Comparison of ENCODE assay signal across 12 cellular contexts in the genomic region with DNA sequence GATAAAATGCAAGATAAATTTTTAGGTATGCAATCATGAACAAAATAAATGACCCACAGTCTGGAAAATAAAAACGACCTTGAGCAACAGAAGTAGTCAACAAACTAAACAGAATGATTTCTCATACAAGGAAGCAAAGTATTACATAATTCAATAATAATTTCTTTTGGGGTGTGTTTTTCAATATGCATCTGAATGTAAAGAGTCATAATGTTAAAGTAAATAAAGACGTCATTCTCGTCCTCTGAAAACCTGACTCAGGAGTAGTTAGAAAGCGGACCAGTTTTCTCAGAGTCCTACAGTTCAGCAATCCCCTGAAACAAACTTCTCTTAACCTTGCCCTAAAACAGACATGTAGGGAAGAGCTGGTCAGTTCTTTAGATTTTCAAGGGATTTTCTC. TPM values are rescaled to one million over a fixed set of nuclear protein-coding genes. Genes with fewer than 3 reads are reported as not detected.
DNase-seq lines count a peak whose midpoint lies in the region; ATAC-seq and TF ChIP-seq lines count a peak whose summit lies in the region.
"Had no signal": no experiment of that assay in that cellular context is flagged by ENCODE, and none has a peak within 500 bp of the region (broad histone marks: within the 10 kb centered on the region; RNA-seq: fewer than 3 reads in every experiment).

No MANE protein-coding gene starts in this region.

- H3K4me2 ChIP-seq in osteoblast (ENCODE audit: insufficient read depth, low read length), result peak overlapping the region; percentile 59

- WGBS in prostate gland, result 58% methylated on average over 4 of the region's 4 CpGs

- TF ChIP-seq POLR2A in prostate gland (IDR thresholded peaks at IDR 0.05), result no peak

- peak; percentile 87 for ATAC-seq in RWPE2 (ENCODE audit: low read depth)
- ATAC-seq in GM18517 (IDR thresholded peaks at IDR 0.05; ENCODE audit: unreplicated experiment), result no peak
- ATAC-seq: natural killer cell treated with Interleukin-12 subunit alpha and Interleukin-12 subunit beta and Interleukin-15 and Interleukin-18, amount 100 ng/mL, for 72 hours had no signal

- TF ChIP-seq CTCF in RWPE2 (IDR thresholded peaks at IDR 0.05; ENCODE audit: poor library complexity, severe bottlenecking) (no peak), epithelial cell of esophagus (IDR thresholded peaks at IDR 0.05; ENCODE audit: insufficient read depth, low read depth, low read length, missing control alignments) (no peak), osteoblast (IDR thresholded peaks at IDR 0.05; ENCODE audit: extremely low read depth, low read depth, low read length) (no peak), prostate gland (IDR thresholded peaks at IDR 0.05) (no peak)

- no peak overlapping the region for H3K4me3 ChIP-seq in RWPE2 (ENCODE audit: severe bottlenecking)
- H3K4me3 ChIP-seq in epithelial cell of esophagus (ENCODE audit: low read length), result no peak overlapping the region
- H3K4me3 ChIP-seq in osteoblast (ENCODE audit: insufficient read depth, low read length), result no peak overlapping the region
- no peak overlapping the region for H3K4me3 ChIP-seq in prostate gland
- H3K4me3 ChIP-seq: uterus had no signal

- H3K27ac ChIP-seq in RWPE2 (ENCODE audit: poor library complexity, severe bottlenecking) (peak overlapping the region; percentile 41), osteoblast (ENCODE audit: low read depth, low read length) (peak overlapping the region; percentile 63), prostate gland (no peak overlapping the region)

- intact Hi-C loops in prostate gland (cut with DNase I), result no loop called here

- H2AFZ ChIP-seq in osteoblast (ENCODE audit: low read length), result no peak overlapping the region

- H3K9me3 ChIP-seq in RWPE2 (ENCODE audit: severe bottlenecking) (no peaks in the 10 kb centered on the region), osteoblast (ENCODE audit: low read depth, low read length) (no peaks in the 10 kb centered on the region), prostate gland (no peaks in the 10 kb centered on the region)
- H3K9me3 ChIP-seq: uterus had no signal

- peaks cover 4% of the 10 kb centered on the region for H4K20me1 ChIP-seq in osteoblast (ENCODE audit: insufficient read depth, low read length)

- H3K4me1 ChIP-seq in RWPE2 (ENCODE audit: insufficient read depth, poor library complexity, severe bottlenecking), result peaks cover 15% of the 10 kb centered on the region
- peaks cover 16% of the 10 kb centered on the region for H3K4me1 ChIP-seq in osteoblast (ENCODE audit: insufficient read depth, low read length)
- no peaks in the 10 kb centered on the region for H3K4me1 ChIP-seq in prostate gland (replicated peaks)
- H3K4me1 ChIP-seq: uterus had no signal

- H3K27me3 ChIP-seq in RWPE2 (ENCODE audit: insufficient read depth, poor library complexity, severe bottlenecking) (no peaks in the 10 kb centered on the region), osteoblast (ENCODE audit: insufficient read depth, low read length) (no peaks in the 10 kb centered on the region), prostate gland (replicated peaks; ENCODE audit: insufficient read depth) (no peaks in the 10 kb centered on the region)
- H3K27me3 ChIP-seq: uterus had no signal

- DNase-seq in DMS53 treated with DMSO at 0.1 percent for 48 hours (lab: John Stamatoyannopoulos, UW; ENCODE audit: unreplicated experiment), result peak; percentile 34
- no peak for DNase-seq in RWPE2 (ENCODE audit: low spot score)
- peak; percentile 90 for DNase-seq in epithelial cell of esophagus (ENCODE audit: low read depth)
- DNase-seq in osteoblast (ENCODE audit: insufficient read length, low spot score, missing footprints), result no peak
- no peak for DNase-seq in activated CD4-positive, alpha-beta T cell treated with anti-CD3 and anti-CD28 coated beads, Interleukin-2, amount 50 U/mL, for 4 hours
- DNase-seq in prostate gland (ENCODE audit: low spot score), result no peak
- no peak for DNase-seq in NCI-H1694 treated with DMSO at 0.1 percent for 48 hours (lab: John Stamatoyannopoulos, UW)
- DNase-seq: activated naive CD8-positive, alpha-beta T cell treated with anti-CD3 and anti-CD28 coated beads, Interleukin-2, amount 10 ng/mL, durations not matched to agents 7 days and 5 days; NCI-H226; uterus had no signal

- no peaks in the 10 kb centered on the region for H3K36me3 ChIP-seq in RWPE2 (ENCODE audit: low read depth)
- no peaks in the 10 kb centered on the region for H3K36me3 ChIP-seq in osteoblast (ENCODE audit: insufficient read depth, low read length)
- H3K36me3 ChIP-seq in prostate gland, result no peaks in the 10 kb centered on the region
- H3K36me3 ChIP-seq: uterus had no signal

- peaks cover 89% of the 10 kb centered on the region for H3K79me2 ChIP-seq in osteoblast (ENCODE audit: insufficient read depth, low read length)

RNA-seq across cellular contexts. Expression of a gene that starts 18.6 kb away (rescaled TPM):
- total RNA-seq in osteoblast (71.6 and 77.8 TPM in 2 replicates), prostate gland (10 to 100 TPM; 31.3 to 76.9 TPM)

Comparison
In these comparisons a context has a peak if more than half of its experiments do, and no peak if none do; other contexts are left out.
1. DNase-seq: peak in DMS53 treated with DMSO at 0.1 percent for 48 hours (single experiment) and epithelial cell of esophagus (single experiment); none in RWPE2 (single experiment), osteoblast (single experiment), activated CD4-positive, alpha-beta T cell treated with anti-CD3 and anti-CD28 coated beads, Interleukin-2, amount 50 U/mL, for 4 hours (0 of 2), prostate gland (single experiment) and NCI-H1694 treated with DMSO at 0.1 percent for 48 hours (single experiment).
2. H3K27ac ChIP-seq: peak in RWPE2 (single experiment) and osteoblast (single experiment); none in prostate gland (0 of 2).